1 cellular context compared by ENCODE assay signal in the genomic region with DNA sequence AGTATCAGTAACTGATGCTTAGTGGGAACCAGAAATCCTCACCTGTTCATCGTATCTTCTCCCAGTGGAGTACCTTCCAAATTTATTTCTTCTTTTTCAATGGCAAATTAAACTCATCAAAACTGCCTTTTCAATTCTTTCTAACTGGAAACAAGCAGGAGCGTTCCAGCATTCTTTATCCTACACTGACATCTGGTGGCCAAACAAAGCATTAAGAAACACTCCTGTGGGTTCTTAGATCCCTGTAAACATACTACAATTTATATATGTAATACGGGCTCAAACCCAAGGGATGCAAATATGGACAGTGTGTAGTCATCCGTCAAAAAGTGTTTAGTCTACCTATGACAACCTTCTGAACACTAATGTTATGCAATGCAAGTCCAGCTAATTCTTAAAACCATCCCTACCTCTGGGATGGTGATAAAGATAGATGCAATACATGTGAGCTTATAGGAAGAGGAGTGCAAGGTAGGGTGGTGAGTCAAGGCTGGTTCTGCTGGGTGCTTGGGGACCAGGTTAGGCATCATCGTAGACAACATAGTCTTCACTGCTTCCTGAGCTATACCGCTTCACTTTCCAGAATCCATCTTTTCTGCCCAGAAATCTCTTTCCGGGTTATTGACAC.
TF ChIP-seq lines count a peak whose summit lies in the region.

No MANE protein-coding gene starts in this region.

TF ChIP-seq in H1, 55 proteins besides CTCF, POLR2A, EP300 and RAD21:
- TF ChIP-seq, protein P1, sequence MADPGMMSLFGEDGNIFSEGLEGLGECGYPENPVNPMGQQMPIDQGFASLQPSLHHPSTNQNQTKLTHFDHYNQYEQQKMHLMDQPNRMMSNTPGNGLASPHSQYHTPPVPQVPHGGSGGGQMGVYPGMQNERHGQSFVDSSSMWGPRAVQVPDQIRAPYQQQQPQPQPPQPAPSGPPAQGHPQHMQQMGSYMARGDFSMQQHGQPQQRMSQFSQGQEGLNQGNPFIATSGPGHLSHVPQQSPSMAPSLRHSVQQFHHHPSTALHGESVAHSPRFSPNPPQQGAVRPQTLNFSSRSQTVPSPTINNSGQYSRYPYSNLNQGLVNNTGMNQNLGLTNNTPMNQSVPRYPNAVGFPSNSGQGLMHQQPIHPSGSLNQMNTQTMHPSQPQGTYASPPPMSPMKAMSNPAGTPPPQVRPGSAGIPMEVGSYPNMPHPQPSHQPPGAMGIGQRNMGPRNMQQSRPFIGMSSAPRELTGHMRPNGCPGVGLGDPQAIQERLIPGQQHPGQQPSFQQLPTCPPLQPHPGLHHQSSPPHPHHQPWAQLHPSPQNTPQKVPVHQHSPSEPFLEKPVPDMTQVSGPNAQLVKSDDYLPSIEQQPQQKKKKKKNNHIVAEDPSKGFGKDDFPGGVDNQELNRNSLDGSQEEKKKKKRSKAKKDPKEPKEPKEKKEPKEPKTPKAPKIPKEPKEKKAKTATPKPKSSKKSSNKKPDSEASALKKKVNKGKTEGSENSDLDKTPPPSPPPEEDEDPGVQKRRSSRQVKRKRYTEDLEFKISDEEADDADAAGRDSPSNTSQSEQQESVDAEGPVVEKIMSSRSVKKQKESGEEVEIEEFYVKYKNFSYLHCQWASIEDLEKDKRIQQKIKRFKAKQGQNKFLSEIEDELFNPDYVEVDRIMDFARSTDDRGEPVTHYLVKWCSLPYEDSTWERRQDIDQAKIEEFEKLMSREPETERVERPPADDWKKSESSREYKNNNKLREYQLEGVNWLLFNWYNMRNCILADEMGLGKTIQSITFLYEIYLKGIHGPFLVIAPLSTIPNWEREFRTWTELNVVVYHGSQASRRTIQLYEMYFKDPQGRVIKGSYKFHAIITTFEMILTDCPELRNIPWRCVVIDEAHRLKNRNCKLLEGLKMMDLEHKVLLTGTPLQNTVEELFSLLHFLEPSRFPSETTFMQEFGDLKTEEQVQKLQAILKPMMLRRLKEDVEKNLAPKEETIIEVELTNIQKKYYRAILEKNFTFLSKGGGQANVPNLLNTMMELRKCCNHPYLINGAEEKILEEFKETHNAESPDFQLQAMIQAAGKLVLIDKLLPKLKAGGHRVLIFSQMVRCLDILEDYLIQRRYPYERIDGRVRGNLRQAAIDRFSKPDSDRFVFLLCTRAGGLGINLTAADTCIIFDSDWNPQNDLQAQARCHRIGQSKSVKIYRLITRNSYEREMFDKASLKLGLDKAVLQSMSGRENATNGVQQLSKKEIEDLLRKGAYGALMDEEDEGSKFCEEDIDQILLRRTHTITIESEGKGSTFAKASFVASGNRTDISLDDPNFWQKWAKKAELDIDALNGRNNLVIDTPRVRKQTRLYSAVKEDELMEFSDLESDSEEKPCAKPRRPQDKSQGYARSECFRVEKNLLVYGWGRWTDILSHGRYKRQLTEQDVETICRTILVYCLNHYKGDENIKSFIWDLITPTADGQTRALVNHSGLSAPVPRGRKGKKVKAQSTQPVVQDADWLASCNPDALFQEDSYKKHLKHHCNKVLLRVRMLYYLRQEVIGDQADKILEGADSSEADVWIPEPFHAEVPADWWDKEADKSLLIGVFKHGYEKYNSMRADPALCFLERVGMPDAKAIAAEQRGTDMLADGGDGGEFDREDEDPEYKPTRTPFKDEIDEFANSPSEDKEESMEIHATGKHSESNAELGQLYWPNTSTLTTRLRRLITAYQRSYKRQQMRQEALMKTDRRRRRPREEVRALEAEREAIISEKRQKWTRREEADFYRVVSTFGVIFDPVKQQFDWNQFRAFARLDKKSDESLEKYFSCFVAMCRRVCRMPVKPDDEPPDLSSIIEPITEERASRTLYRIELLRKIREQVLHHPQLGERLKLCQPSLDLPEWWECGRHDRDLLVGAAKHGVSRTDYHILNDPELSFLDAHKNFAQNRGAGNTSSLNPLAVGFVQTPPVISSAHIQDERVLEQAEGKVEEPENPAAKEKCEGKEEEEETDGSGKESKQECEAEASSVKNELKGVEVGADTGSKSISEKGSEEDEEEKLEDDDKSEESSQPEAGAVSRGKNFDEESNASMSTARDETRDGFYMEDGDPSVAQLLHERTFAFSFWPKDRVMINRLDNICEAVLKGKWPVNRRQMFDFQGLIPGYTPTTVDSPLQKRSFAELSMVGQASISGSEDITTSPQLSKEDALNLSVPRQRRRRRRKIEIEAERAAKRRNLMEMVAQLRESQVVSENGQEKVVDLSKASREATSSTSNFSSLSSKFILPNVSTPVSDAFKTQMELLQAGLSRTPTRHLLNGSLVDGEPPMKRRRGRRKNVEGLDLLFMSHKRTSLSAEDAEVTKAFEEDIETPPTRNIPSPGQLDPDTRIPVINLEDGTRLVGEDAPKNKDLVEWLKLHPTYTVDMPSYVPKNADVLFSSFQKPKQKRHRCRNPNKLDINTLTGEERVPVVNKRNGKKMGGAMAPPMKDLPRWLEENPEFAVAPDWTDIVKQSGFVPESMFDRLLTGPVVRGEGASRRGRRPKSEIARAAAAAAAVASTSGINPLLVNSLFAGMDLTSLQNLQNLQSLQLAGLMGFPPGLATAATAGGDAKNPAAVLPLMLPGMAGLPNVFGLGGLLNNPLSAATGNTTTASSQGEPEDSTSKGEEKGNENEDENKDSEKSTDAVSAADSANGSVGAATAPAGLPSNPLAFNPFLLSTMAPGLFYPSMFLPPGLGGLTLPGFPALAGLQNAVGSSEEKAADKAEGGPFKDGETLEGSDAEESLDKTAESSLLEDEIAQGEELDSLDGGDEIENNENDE (IDR thresholded peaks at IDR 0.05; ENCODE audit: insufficient replicate concordance, low read length) = no peak
- TF ChIP-seq CBX5 (IDR thresholded peaks at IDR 0.05; ENCODE audit: low read depth, low read length) (no peak), CHD1 (IDR thresholded peaks at IDR 0.05; ENCODE audit: low read depth, low read length) (no peak), CBX8 (IDR thresholded peaks at IDR 0.05; ENCODE audit: borderline replicate concordance, low read depth, low read length) (no peak), FOSL1 (IDR thresholded peaks at IDR 0.05; ENCODE audit: insufficient read depth, low read depth, low read length) (no peak), ZNF274 (IDR thresholded peaks at IDR 0.05; ENCODE audit: borderline replicate concordance, extremely low read depth, low read length) (no peak), SIX5 (IDR thresholded peaks at IDR 0.05; ENCODE audit: low read depth, low read length) (no peak), JUND (IDR thresholded peaks at IDR 0.05; ENCODE audit: low read length) (no peak), ASH2L (IDR thresholded peaks at IDR 0.05; ENCODE audit: low read length) (no peak), SIN3A (conservative IDR thresholded peaks at IDR 0.05 in 1 of 2, IDR thresholded peaks at IDR 0.05 in 1 of 2; ENCODE audit: low read depth in 1 of 2, low read length in 2 of 2) (no peak), RFX5 (IDR thresholded peaks at IDR 0.05; ENCODE audit: borderline replicate concordance, low read depth, low read length) (no peak), BRCA1 (IDR thresholded peaks at IDR 0.05; ENCODE audit: low read depth, low read length) (no peak), NRF1 (IDR thresholded peaks at IDR 0.05; ENCODE audit: low read depth, low read length) (no peak), SRF (IDR thresholded peaks at IDR 0.05; ENCODE audit: low read depth, low read length) (no peak), NANOG (IDR thresholded peaks at IDR 0.05; ENCODE audit: insufficient read depth, low read depth, low read length, poor library complexity, severe bottlenecking) (no peak), BCL11A (IDR thresholded peaks at IDR 0.05; ENCODE audit: low read depth in 2 of 2, low read length in 2 of 2) (no peak), TCF12 (IDR thresholded peaks at IDR 0.05; ENCODE audit: low read depth, low read length) (no peak)
- TF ChIP-seq, protein P2, sequence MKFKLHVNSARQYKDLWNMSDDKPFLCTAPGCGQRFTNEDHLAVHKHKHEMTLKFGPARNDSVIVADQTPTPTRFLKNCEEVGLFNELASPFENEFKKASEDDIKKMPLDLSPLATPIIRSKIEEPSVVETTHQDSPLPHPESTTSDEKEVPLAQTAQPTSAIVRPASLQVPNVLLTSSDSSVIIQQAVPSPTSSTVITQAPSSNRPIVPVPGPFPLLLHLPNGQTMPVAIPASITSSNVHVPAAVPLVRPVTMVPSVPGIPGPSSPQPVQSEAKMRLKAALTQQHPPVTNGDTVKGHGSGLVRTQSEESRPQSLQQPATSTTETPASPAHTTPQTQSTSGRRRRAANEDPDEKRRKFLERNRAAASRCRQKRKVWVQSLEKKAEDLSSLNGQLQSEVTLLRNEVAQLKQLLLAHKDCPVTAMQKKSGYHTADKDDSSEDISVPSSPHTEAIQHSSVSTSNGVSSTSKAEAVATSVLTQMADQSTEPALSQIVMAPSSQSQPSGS (IDR thresholded peaks at IDR 0.05; ENCODE audit: low read length) = no peak
- TF ChIP-seq, protein P3, sequence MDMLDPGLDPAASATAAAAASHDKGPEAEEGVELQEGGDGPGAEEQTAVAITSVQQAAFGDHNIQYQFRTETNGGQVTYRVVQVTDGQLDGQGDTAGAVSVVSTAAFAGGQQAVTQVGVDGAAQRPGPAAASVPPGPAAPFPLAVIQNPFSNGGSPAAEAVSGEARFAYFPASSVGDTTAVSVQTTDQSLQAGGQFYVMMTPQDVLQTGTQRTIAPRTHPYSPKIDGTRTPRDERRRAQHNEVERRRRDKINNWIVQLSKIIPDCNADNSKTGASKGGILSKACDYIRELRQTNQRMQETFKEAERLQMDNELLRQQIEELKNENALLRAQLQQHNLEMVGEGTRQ (IDR thresholded peaks at IDR 0.05; ENCODE audit: low read length) = no peak
- TF ChIP-seq, protein P4, sequence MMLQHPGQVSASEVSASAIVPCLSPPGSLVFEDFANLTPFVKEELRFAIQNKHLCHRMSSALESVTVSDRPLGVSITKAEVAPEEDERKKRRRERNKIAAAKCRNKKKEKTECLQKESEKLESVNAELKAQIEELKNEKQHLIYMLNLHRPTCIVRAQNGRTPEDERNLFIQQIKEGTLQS (IDR thresholded peaks at IDR 0.05; ENCODE audit: insufficient read depth, low read depth, low read length) = no peak
